Comparison of ENCODE assay signal across 1 cellular context in genomic region chr22:26585104-26585790, GRCh38.
TF ChIP-seq lines count a peak whose summit lies in the region.

No MANE protein-coding gene starts in this region.

TF ChIP-seq in GM23338, 12 proteins besides CTCF, POLR2A, EP300 and RAD21 (continued from another document):
- TF ChIP-seq ETS1 (IDR thresholded peaks at IDR 0.05) (no peak), ZNF462 (CRISPR knock-in tag; IDR thresholded peaks at IDR 0.05) (no peak), EZH2 (IDR thresholded peaks at IDR 0.05; ENCODE audit: low read depth, unreplicated experiment) (no peak), STAT1 (IDR thresholded peaks at IDR 0.05; ENCODE audit: unreplicated experiment) (no peak), NANOG (IDR thresholded peaks at IDR 0.05; ENCODE audit: borderline replicate concordance) (no peak), ZNF331 (CRISPR knock-in tag; IDR thresholded peaks at IDR 0.05; ENCODE audit: low read depth) (no peak)
TF ChIP-seq in GM23338: peak in this region for 0.
